In genomic region chr3:194204036-194204792, GRCh38 we compare ENCODE assay signal across 7 cellular contexts.
DNase-seq lines count a peak whose midpoint lies in the region; ATAC-seq and TF ChIP-seq lines count a peak whose summit lies in the region.

No MANE protein-coding gene starts in this region.

- no peak overlapping the region for H2AK5ac ChIP-seq in mesendoderm (ENCODE audit: low read length)

- H2BK15ac ChIP-seq in mesendoderm (replicated peaks; ENCODE audit: low read depth), result peak overlapping the region; percentile 48

- peak; percentile 48 for DNase-seq in HuH-7.5 (ENCODE audit: low spot score)
- DNase-seq in astrocyte of the spinal cord (ENCODE audit: low read depth, low spot score), result no peak
- peak; percentile 30 for DNase-seq in mesendoderm
- no peak for DNase-seq in NCI-H1694 (lab: John Stamatoyannopoulos, UW)
- no peak for DNase-seq in hippocampal formation (lab: John Stamatoyannopoulos, UW)

- no peaks in the 10 kb centered on the region for H3K79me1 ChIP-seq in mesendoderm (ENCODE audit: low read length)

- H3K4me3 ChIP-seq in astrocyte of the spinal cord (ENCODE audit: low read depth, low read length) (peak overlapping the region; percentile 21), mesendoderm (ENCODE audit: low read length) (no peak overlapping the region)

- peak overlapping the region; percentile 54 for H3K9ac ChIP-seq in mesendoderm (ENCODE audit: low read length)

- no peak overlapping the region for H3K23ac ChIP-seq in mesendoderm (ENCODE audit: low read length)

- TF ChIP-seq CTCF in astrocyte of the spinal cord (IDR thresholded peaks at IDR 0.05; ENCODE audit: low read depth, low read length), result no peak

- H3K56ac ChIP-seq in mesendoderm (ENCODE audit: low read length), result peak overlapping the region; percentile 62

- no peaks in the 10 kb centered on the region for H3K27me3 ChIP-seq in mesendoderm (ENCODE audit: insufficient read depth, low read length, poor library complexity)

- H3K4me2 ChIP-seq in mesendoderm (ENCODE audit: low read length), result peak overlapping the region; percentile 58

- peak overlapping the region; percentile 74 for H2BK120ac ChIP-seq in mesendoderm (ENCODE audit: low read depth, low read length)

- in situ Hi-C loops in astrocyte of the spinal cord (cut with HindIII; ENCODE audit: low sequenced_read_pairs), result no loop called here

- WGBS in mesendoderm (ENCODE audit: extremely low coverage, insufficient coverage, low lambda C conversion rate), result no CpG with 5 or more reads among the region's 70 CpGs

- H3K18ac ChIP-seq in mesendoderm (ENCODE audit: low read length), result peak overlapping the region; percentile 91

- no peak overlapping the region for H2BK5ac ChIP-seq in mesendoderm (ENCODE audit: low read length)

- H3K79me2 ChIP-seq in mesendoderm (ENCODE audit: control insufficient read depth, insufficient read depth, low read length), result no peaks in the 10 kb centered on the region

- peak; percentile 53 for ATAC-seq in GM18868 (IDR thresholded peaks at IDR 0.05; ENCODE audit: unreplicated experiment)
- no peak for ATAC-seq in HG03457 (IDR thresholded peaks at IDR 0.05; ENCODE audit: unreplicated experiment)

- peak overlapping the region; percentile 41 for H4K8ac ChIP-seq in mesendoderm (ENCODE audit: low read depth, low read length)

- H4K5ac ChIP-seq in mesendoderm (ENCODE audit: low read length), result no peak overlapping the region

- peak overlapping the region; percentile 83 for H3K4ac ChIP-seq in mesendoderm (ENCODE audit: low read depth, low read length)

- H3K27ac ChIP-seq in mesendoderm (ENCODE audit: low read depth, low read length), result no peak overlapping the region

- H3K4me1 ChIP-seq in mesendoderm (ENCODE audit: control insufficient read depth, low read depth, low read length), result no peaks in the 10 kb centered on the region

- H3K36me3 ChIP-seq in mesendoderm (ENCODE audit: control insufficient read depth, insufficient read depth, low read length), result no peaks in the 10 kb centered on the region

Comparison
In these comparisons a context has a peak if more than half of its experiments do, and no peak if none do; other contexts are left out.
1. DNase-seq: peak in HuH-7.5 (single experiment) and mesendoderm (single experiment); none in astrocyte of the spinal cord (single experiment), NCI-H1694 (single experiment) and hippocampal formation (0 of 2).